Comparison of ENCODE assay signal across 9 cellular contexts in genomic region chr3:188272481-188273372, GRCh38.
DNase-seq lines count a peak whose midpoint lies in the region; ATAC-seq and TF ChIP-seq lines count a peak whose summit lies in the region.
"Had no signal": no experiment of that assay in that cellular context is flagged by ENCODE, and none has a peak within 500 bp of the region (broad histone marks: within the 10 kb centered on the region; RNA-seq: fewer than 3 reads in every experiment).

No MANE protein-coding gene starts in this region.

- peaks cover 19% of the 10 kb centered on the region for H3K36me3 ChIP-seq in SJSA1
- H3K36me3 ChIP-seq in skeletal muscle tissue (ENCODE audit: control insufficient read depth in 3 of 3, insufficient read depth in 3 of 3, low read length in 3 of 3) = no peaks in the 10 kb centered on the region

- H3K27me3 ChIP-seq in SJSA1 (replicated peaks) = no peaks in the 10 kb centered on the region
- no peaks in the 10 kb centered on the region for H3K27me3 ChIP-seq in skeletal muscle tissue (ENCODE audit: control insufficient read depth in 3 of 3, insufficient read depth in 3 of 3, low read length in 3 of 3)

- DNase-seq in GM04504 (ENCODE audit: low read depth) (peak; percentile 96), SJSA1 (ENCODE audit: low read depth in 1 of 2, low spot score in 2 of 2) (peak; percentile 83 to 88), foreskin fibroblast (peak; percentile 92 to 93), SKM-1 (lab: John Stamatoyannopoulos, UW; ENCODE audit: unreplicated experiment) (no peak)
- DNase-seq in activated CD4-positive, alpha-beta T cell treated with anti-CD3 and anti-CD28 coated beads for 4 hours = no peak
- DNase-seq: NCI-H345 had no signal

- ATAC-seq in GM21515 (IDR thresholded peaks at IDR 0.05; ENCODE audit: unreplicated experiment) = no peak
- ATAC-seq in GM21619 (IDR thresholded peaks at IDR 0.05; ENCODE audit: unreplicated experiment) = no peak

- H3K9me3 ChIP-seq in SJSA1 (replicated peaks) (no peaks in the 10 kb centered on the region), skeletal muscle tissue (ENCODE audit: control insufficient read depth in 3 of 3, low read length in 3 of 3) (no peaks in the 10 kb centered on the region)

- H3K4me3 ChIP-seq in SJSA1 (no peak overlapping the region), foreskin fibroblast (ENCODE audit: low read depth in 1 of 2, low read length in 2 of 2) (no peak overlapping the region), skeletal muscle tissue (ENCODE audit: low read length in 3 of 3) (no peak overlapping the region)

- H3K9ac ChIP-seq in skeletal muscle tissue (ENCODE audit: low read depth in 1 of 3, low read length in 3 of 3) = no peak overlapping the region

- peaks cover 83% of the 10 kb centered on the region for H3K4me1 ChIP-seq in SJSA1 (replicated peaks)
- peaks cover 13 to 40% (median 20%) of the 10 kb centered on the region in 3 donors for H3K4me1 ChIP-seq in skeletal muscle tissue (ENCODE audit: control insufficient read depth in 3 of 3, insufficient read depth in 3 of 3, low read length in 3 of 3)

- H3K27ac ChIP-seq in SJSA1 (peak overlapping the region; percentile 98), skeletal muscle tissue (ENCODE audit: low read depth, low read length) (peak overlapping the region; percentile 64)

- TF ChIP-seq CTCF in foreskin fibroblast (IDR thresholded peaks at IDR 0.05; ENCODE audit: low read depth, low read length) = no peak

Comparison
In these comparisons a context has a peak if more than half of its experiments do, and no peak if none do; other contexts are left out.
1. DNase-seq: peak in GM04504 (single experiment), SJSA1 (2 of 2) and foreskin fibroblast (2 of 2); none in SKM-1 (single experiment) and activated CD4-positive, alpha-beta T cell treated with anti-CD3 and anti-CD28 coated beads for 4 hours (0 of 2).